In genomic region chr10:43124094-43124521, GRCh38 we compare ENCODE assay signal across 11 cellular contexts.
"Had no signal": no experiment of that assay in that cellular context is flagged by ENCODE, and none has a peak within 500 bp of the region (broad histone marks: within the 10 kb centered on the region; RNA-seq: fewer than 3 reads in every experiment).

No MANE protein-coding gene starts in this region.

- H3K4me1 ChIP-seq: gastrocnemius medialis, right atrium auricular region, thyroid gland had no signal

- ATAC-seq: activated naive CD8-positive, alpha-beta T cell treated with anti-CD3 and anti-CD28 coated beads, Interleukin-2, amount 50 U/mL, for 24 hours; gastrocnemius medialis; left ventricle myocardium superior had no signal

- H3K4me3 Mint-ChIP-seq: activated naive CD8-positive, alpha-beta T cell treated with anti-CD3 and anti-CD28 coated beads, Interleukin-2, amount 50 U/mL, for 24 hours; activated T-cell treated with anti-CD3 and anti-CD28 coated beads, Interleukin-2, amount 50 U/mL, for 24 hours had no signal

- H3K9me3 ChIP-seq: gastrocnemius medialis, right atrium auricular region, SJCRH30, thyroid gland had no signal

- H3K4me3 ChIP-seq: gastrocnemius medialis, right atrium auricular region, SJCRH30, skin epidermis, thyroid gland had no signal

- H3K27me3 ChIP-seq: gastrocnemius medialis, right atrium auricular region, SJCRH30, thyroid gland had no signal

- FAIRE-seq: astrocyte, kidney had no signal

- DNase-seq: activated CD4-positive, alpha-beta T cell treated with anti-CD3 and anti-CD28 coated beads for 48 hours; activated naive CD8-positive, alpha-beta T cell treated with anti-CD3 and anti-CD28 coated beads, Interleukin-2, amount 50 U/mL, for 24 hours; activated T-cell treated with anti-CD3 and anti-CD28 coated beads, Interleukin-2, amount 50 U/mL, for 24 hours; gastrocnemius medialis; left ventricle myocardium superior; SJCRH30; thyroid gland had no signal

- H3K27ac ChIP-seq: gastrocnemius medialis, right atrium auricular region, SJCRH30, skin epidermis, thyroid gland had no signal

- H3K36me3 ChIP-seq: gastrocnemius medialis, right atrium auricular region, SJCRH30, thyroid gland had no signal

- H3K27me3 Mint-ChIP-seq: activated naive CD8-positive, alpha-beta T cell treated with anti-CD3 and anti-CD28 coated beads, Interleukin-2, amount 50 U/mL, for 24 hours; activated T-cell treated with anti-CD3 and anti-CD28 coated beads, Interleukin-2, amount 50 U/mL, for 24 hours had no signal

- H3K9me3 Mint-ChIP-seq: activated naive CD8-positive, alpha-beta T cell treated with anti-CD3 and anti-CD28 coated beads, Interleukin-2, amount 50 U/mL, for 24 hours; activated T-cell treated with anti-CD3 and anti-CD28 coated beads, Interleukin-2, amount 50 U/mL, for 24 hours had no signal

- H3K27ac Mint-ChIP-seq: activated naive CD8-positive, alpha-beta T cell treated with anti-CD3 and anti-CD28 coated beads, Interleukin-2, amount 50 U/mL, for 24 hours; activated T-cell treated with anti-CD3 and anti-CD28 coated beads, Interleukin-2, amount 50 U/mL, for 24 hours had no signal
